Comparison of ENCODE assay signal across 25 cellular contexts in genomic region chr7:101494602-101495329, GRCh38.
DNase-seq lines count a peak whose midpoint lies in the region; FAIRE-seq and TF ChIP-seq lines count a peak whose summit lies in the region.
"Had no signal": no experiment of that assay in that cellular context is flagged by ENCODE, and none has a peak within 500 bp of the region (broad histone marks: within the 10 kb centered on the region; RNA-seq: fewer than 3 reads in every experiment).

No MANE protein-coding gene starts in this region.

- H3K4me3 ChIP-seq in HUES64 (ENCODE audit: low read length) = no peak overlapping the region
- no peak overlapping the region for H3K4me3 ChIP-seq in neural progenitor cell
- no peak overlapping the region for H3K4me3 ChIP-seq in MM.1S (ENCODE audit: low read length)
- H3K4me3 ChIP-seq: lower lobe of right lung, Peyer's patch, right atrium auricular region, SJSA1 had no signal

- intact Hi-C loops in activated T-helper 1 cell treated with anti-CD3 and anti-CD28 coated beads, Interleukin-12 subunit alpha, Interleukin-12 subunit beta, Interleukin-2, Interleukin-4 antibody, amounts not matched to agents 30 ng/mL and 10 ng/mL and 1 ng/mL, durations not matched to agents 14 hours and 24 hours and 36 hours (cut with micrococcal nuclease) = no loop called here

- 32% methylated on average over 14 of the region's 15 CpGs for WGBS in HUES64

- H3K4me1 Mint-ChIP-seq in brain (peaks cover 12% of the 10 kb centered on the region), neural progenitor cell (peaks cover 18% of the 10 kb centered on the region)
- no peaks in the 10 kb centered on the region for H3K4me1 Mint-ChIP-seq in activated T-helper 1 cell treated with anti-CD3 and anti-CD28 coated beads, Interleukin-12 subunit alpha, Interleukin-12 subunit beta, Interleukin-2, Interleukin-4 antibody, amounts not matched to agents 30 ng/mL and 10 ng/mL and 1 ng/mL, durations not matched to agents 14 hours and 24 hours and 36 hours (ENCODE audit: low read depth)
- H3K4me1 Mint-ChIP-seq: T-helper 17 cell had no signal

- FAIRE-seq in RCC 7860 (lab: Jason Lieb, UNC) = no peak
- FAIRE-seq: bronchial epithelial cell, HTR-8/SVneo had no signal

- DNase-seq in DMS 273 (lab: John Stamatoyannopoulos, UW; ENCODE audit: unreplicated experiment) (peak; percentile 81), neural progenitor cell (ENCODE audit: low spot score) (peak; percentile 64), superior temporal gyrus (ENCODE audit: extremely low spot score) (no peak), MM.1S (no peak), RCC 7860 (ENCODE audit: low spot score) (no peak)
- no peak for DNase-seq in activated T-helper 1 cell treated with anti-CD3 and anti-CD28 coated beads, Interleukin-12 subunit alpha, Interleukin-12 subunit beta, Interleukin-2, Interleukin-4 antibody, amounts not matched to agents 30 ng/mL and 10 ng/mL and 1 ng/mL, durations not matched to agents 14 hours and 24 hours and 36 hours (ENCODE audit: low spot score)
- DNase-seq: activated CD4-positive, alpha-beta memory T cell treated with anti-CD3 and anti-CD28 coated beads for 36 hours; activated gamma-delta T cell treated with Interleukin-2 at 50 U/mL for 16 hours; activated T-cell treated with anti-CD3 and anti-CD28 coated beads for 4 hours; CD4-positive, alpha-beta T cell; cortex of kidney; head of caudate nucleus; lower lobe of right lung; NCI-H1417 treated with DMSO at 0.1 percent for 48 hours; NCI-H774; occipital lobe; Peyer's patch; T-helper 17 cell; WERI-Rb-1 had no signal

- no peak overlapping the region for H2AFZ ChIP-seq in neural progenitor cell (replicated peaks)
- no peak overlapping the region for H2AFZ ChIP-seq in MM.1S (ENCODE audit: low read length)

- peak overlapping the region; percentile 51 for H3K9ac ChIP-seq in HUES64 (ENCODE audit: low read depth, low read length)
- H3K9ac ChIP-seq in neural progenitor cell = no peak overlapping the region
- H3K9ac ChIP-seq in MM.1S (ENCODE audit: low read length) = no peak overlapping the region

- H3K4me1 ChIP-seq in HUES64 (ENCODE audit: insufficient read depth, low read length) = peaks cover 23% of the 10 kb centered on the region
- H3K4me1 ChIP-seq in neural progenitor cell = peaks cover 18% of the 10 kb centered on the region
- no peaks in the 10 kb centered on the region for H3K4me1 ChIP-seq in MM.1S (ENCODE audit: low read length)
- H3K4me1 ChIP-seq: lower lobe of right lung, Peyer's patch, right atrium auricular region, SJSA1 had no signal

- H3K9me3 Mint-ChIP-seq in brain (no peaks in the 10 kb centered on the region), neural progenitor cell (no peaks in the 10 kb centered on the region)
- H3K9me3 Mint-ChIP-seq in activated T-helper 1 cell treated with anti-CD3 and anti-CD28 coated beads, Interleukin-12 subunit alpha, Interleukin-12 subunit beta, Interleukin-2, Interleukin-4 antibody, amounts not matched to agents 30 ng/mL and 10 ng/mL and 1 ng/mL, durations not matched to agents 14 hours and 24 hours and 36 hours = no peaks in the 10 kb centered on the region
- H3K9me3 Mint-ChIP-seq: activated CD4-positive, alpha-beta memory T cell treated with anti-CD3 and anti-CD28 coated beads for 36 hours; CD4-positive, alpha-beta T cell had no signal

- H3F3A ChIP-seq in neural progenitor cell (ENCODE audit: low read depth) = peaks cover 9% of the 10 kb centered on the region
- no peaks in the 10 kb centered on the region for H3F3A ChIP-seq in MM.1S (ENCODE audit: insufficient read depth, low read length)

- H3K9me3 ChIP-seq in HUES64 (ENCODE audit: insufficient read depth, low read depth, low read length) (no peaks in the 10 kb centered on the region), neural progenitor cell (ENCODE audit: low read depth) (no peaks in the 10 kb centered on the region), MM.1S (replicated peaks; ENCODE audit: insufficient read depth, low read length) (no peaks in the 10 kb centered on the region)
- H3K9me3 ChIP-seq: lower lobe of right lung, Peyer's patch, right atrium auricular region, SJSA1 had no signal

- H3K27ac Mint-ChIP-seq in brain = peak overlapping the region in 3 of 5 experiments; percentile 40 to 70 (median 59)
- H3K27ac Mint-ChIP-seq in neural progenitor cell = peak overlapping the region; percentile 90
- H3K27ac Mint-ChIP-seq in activated T-helper 1 cell treated with anti-CD3 and anti-CD28 coated beads, Interleukin-12 subunit alpha, Interleukin-12 subunit beta, Interleukin-2, Interleukin-4 antibody, amounts not matched to agents 30 ng/mL and 10 ng/mL and 1 ng/mL, durations not matched to agents 14 hours and 24 hours and 36 hours = no peak overlapping the region
- H3K27ac Mint-ChIP-seq: activated CD4-positive, alpha-beta memory T cell treated with anti-CD3 and anti-CD28 coated beads for 36 hours; CD4-positive, alpha-beta T cell; T-helper 17 cell had no signal

- H3K79me2 ChIP-seq in neural progenitor cell (ENCODE audit: low read depth) (no peaks in the 10 kb centered on the region), MM.1S (ENCODE audit: low read length) (no peaks in the 10 kb centered on the region)

- H3K4me3 Mint-ChIP-seq in brain (no peak overlapping the region), neural progenitor cell (peak overlapping the region; percentile 36)
- no peak overlapping the region for H3K4me3 Mint-ChIP-seq in activated T-helper 1 cell treated with anti-CD3 and anti-CD28 coated beads, Interleukin-12 subunit alpha, Interleukin-12 subunit beta, Interleukin-2, Interleukin-4 antibody, amounts not matched to agents 30 ng/mL and 10 ng/mL and 1 ng/mL, durations not matched to agents 14 hours and 24 hours and 36 hours
- H3K4me3 Mint-ChIP-seq: activated CD4-positive, alpha-beta memory T cell treated with anti-CD3 and anti-CD28 coated beads for 36 hours; CD4-positive, alpha-beta T cell; T-helper 17 cell had no signal

- H3K27me3 Mint-ChIP-seq in brain (no peaks in the 10 kb centered on the region), neural progenitor cell (ENCODE audit: insufficient read depth, low read depth) (peaks cover 3% of the 10 kb centered on the region)
- H3K27me3 Mint-ChIP-seq in activated T-helper 1 cell treated with anti-CD3 and anti-CD28 coated beads, Interleukin-12 subunit alpha, Interleukin-12 subunit beta, Interleukin-2, Interleukin-4 antibody, amounts not matched to agents 30 ng/mL and 10 ng/mL and 1 ng/mL, durations not matched to agents 14 hours and 24 hours and 36 hours (ENCODE audit: insufficient read depth) = no peaks in the 10 kb centered on the region

- H3K27ac ChIP-seq in HUES64 (ENCODE audit: low read depth, low read length) (peak overlapping the region; percentile 79), neural progenitor cell (no peak overlapping the region), MM.1S (ENCODE audit: low read length) (no peak overlapping the region)
- H3K27ac ChIP-seq: lower lobe of right lung, Peyer's patch, right atrium auricular region, SJSA1, WERI-Rb-1 had no signal

- no peaks in the 10 kb centered on the region for H3K36me3 Mint-ChIP-seq in brain
- H3K36me3 Mint-ChIP-seq in neural progenitor cell = peaks cover 2% of the 10 kb centered on the region
- H3K36me3 Mint-ChIP-seq in activated T-helper 1 cell treated with anti-CD3 and anti-CD28 coated beads, Interleukin-12 subunit alpha, Interleukin-12 subunit beta, Interleukin-2, Interleukin-4 antibody, amounts not matched to agents 30 ng/mL and 10 ng/mL and 1 ng/mL, durations not matched to agents 14 hours and 24 hours and 36 hours (ENCODE audit: low read depth) = no peaks in the 10 kb centered on the region
- H3K36me3 Mint-ChIP-seq: activated CD4-positive, alpha-beta memory T cell treated with anti-CD3 and anti-CD28 coated beads for 36 hours had no signal

- no peak for TF ChIP-seq CTCF in brain (conservative IDR thresholded peaks at IDR 0.05)
- no peak for TF ChIP-seq CTCF in neural progenitor cell (IDR thresholded peaks at IDR 0.05)
- no peak for TF ChIP-seq CTCF in MM.1S (IDR thresholded peaks at IDR 0.05; ENCODE audit: low read length)

- H4K20me1 ChIP-seq in neural progenitor cell (ENCODE audit: low read depth) = peaks cover 17% of the 10 kb centered on the region
- no peaks in the 10 kb centered on the region for H4K20me1 ChIP-seq in MM.1S (ENCODE audit: insufficient read depth, low read length)

- H3K4me2 ChIP-seq in neural progenitor cell (peak overlapping the region; percentile 3), MM.1S (ENCODE audit: low read depth, low read length) (no peak overlapping the region)

- H3K9me2 ChIP-seq in MM.1S (replicated peaks; ENCODE audit: insufficient read depth, low read length) = no peaks in the 10 kb centered on the region

- H3K36me3 ChIP-seq in HUES64 (ENCODE audit: insufficient read depth, low read length) = no peaks in the 10 kb centered on the region
- no peaks in the 10 kb centered on the region for H3K36me3 ChIP-seq in neural progenitor cell
- H3K36me3 ChIP-seq in MM.1S (replicated peaks; ENCODE audit: insufficient read depth, low read length) = no peaks in the 10 kb centered on the region
- H3K36me3 ChIP-seq: lower lobe of right lung, Peyer's patch, right atrium auricular region, SJSA1, WERI-Rb-1 had no signal

- no peaks in the 10 kb centered on the region for H3K27me3 ChIP-seq in HUES64 (ENCODE audit: insufficient read depth, low read length)
- H3K27me3 ChIP-seq in neural progenitor cell = no peaks in the 10 kb centered on the region
- H3K27me3 ChIP-seq in MM.1S (replicated peaks; ENCODE audit: insufficient read depth, low read length) = peaks cover 70% of the 10 kb centered on the region
- H3K27me3 ChIP-seq: Peyer's patch, right atrium auricular region, SJSA1 had no signal

Comparison
In these comparisons a context has a peak if more than half of its experiments do, and no peak if none do; other contexts are left out.
1. DNase-seq: peak in DMS 273 (single experiment) and neural progenitor cell (single experiment); none in superior temporal gyrus (single experiment), MM.1S (single experiment), RCC 7860 (single experiment) and activated T-helper 1 cell treated with anti-CD3 and anti-CD28 coated beads, Interleukin-12 subunit alpha, Interleukin-12 subunit beta, Interleukin-2, Interleukin-4 antibody, amounts not matched to agents 30 ng/mL and 10 ng/mL and 1 ng/mL, durations not matched to agents 14 hours and 24 hours and 36 hours (single experiment).